In genomic region chr10:126314848-126315247, GRCh38 we compare ENCODE assay signal across 27 cellular contexts.
"Had no signal": no experiment of that assay in that cellular context is flagged by ENCODE, and none has a peak within 500 bp of the region (broad histone marks: within the 10 kb centered on the region; RNA-seq: fewer than 3 reads in every experiment).

No MANE protein-coding gene starts in this region.

- FAIRE-seq: islet of Langerhans, pancreas, TTC549 had no signal

- H3K9me3 Mint-ChIP-seq: activated CD4-positive, alpha-beta memory T cell treated with anti-CD3 and anti-CD28 coated beads for 36 hours; activated T-cell treated with anti-CD3 and anti-CD28 coated beads, Interleukin-2, amount 50 U/mL, for 4 hours; activated T-helper 2 cell treated with anti-CD3 and anti-CD28 coated beads, Interferon-gamma antibody, Interleukin-2, Interleukin-4, amounts not matched to agents 10 μg/mL and 5 μg/mL and 100 μg/mL, durations not matched to agents 14 hours and 24 hours and 36 hours had no signal

- H3K27me3 Mint-ChIP-seq: activated CD4-positive, alpha-beta memory T cell treated with anti-CD3 and anti-CD28 coated beads for 36 hours had no signal

- ATAC-seq: activated CD4-positive, CD25-positive, alpha-beta regulatory T cell treated with anti-CD3 and anti-CD28 coated beads, Interleukin-2, amount 50 U/mL, for 24 hours; activated naive CD4-positive, alpha-beta T cell treated with anti-CD3 and anti-CD28 coated beads, Interleukin-2, amount 50 U/mL, for 72 hours; activated T-cell treated with anti-CD3 and anti-CD28 coated beads, Interleukin-2, amount 50 U/mL, for 4 hours; body of pancreas; gastrocnemius medialis; mucosa of descending colon; pancreas had no signal

- H3K4me1 Mint-ChIP-seq: nephron progenitor cell had no signal

- H3K36me3 Mint-ChIP-seq: activated CD4-positive, alpha-beta memory T cell treated with anti-CD3 and anti-CD28 coated beads for 36 hours; activated naive CD4-positive, alpha-beta T cell treated with anti-CD3 and anti-CD28 coated beads, Interleukin-2, amount 50 U/mL, for 72 hours had no signal

- H3K36me3 ChIP-seq: cardiac muscle cell, gastrocnemius medialis, left ventricle myocardium inferior, neutrophil, pancreas, prostate gland, sigmoid colon, transverse colon, WERI-Rb-1 had no signal

- H3K4me3 ChIP-seq: body of pancreas, cardiac muscle cell, dorsolateral prefrontal cortex, gastrocnemius medialis, left ventricle myocardium inferior, lung, mucosa of descending colon, pancreas, prostate gland, sigmoid colon, transverse colon had no signal

- H3K4me3 Mint-ChIP-seq: activated CD4-positive, alpha-beta memory T cell treated with anti-CD3 and anti-CD28 coated beads for 36 hours; activated T-cell treated with anti-CD3 and anti-CD28 coated beads, Interleukin-2, amount 50 U/mL, for 4 hours; nephron progenitor cell had no signal

- DNase-seq: activated CD4-positive, alpha-beta memory T cell treated with anti-CD3 and anti-CD28 coated beads for 36 hours; activated CD4-positive, alpha-beta T cell treated with anti-CD3 and anti-CD28 coated beads for 48 hours; activated T-cell treated with anti-CD3 and anti-CD28 coated beads, Interleukin-2, amount 50 U/mL, for 4 hours; body of pancreas; cerebellar nuclear complex; dorsolateral prefrontal cortex; effector memory CD4-positive, alpha-beta T cell; gastrocnemius medialis; glutamatergic neuron; left ventricle myocardium inferior; mucosa of descending colon; nephron progenitor cell; pancreas; sigmoid colon; stimulated activated CD4-positive, alpha-beta T cell treated with anti-CD3 and anti-CD28 coated beads, Interleukin-2, amount 100 ng/mL, for 48 hours; stimulated activated naive CD4-positive, alpha-beta T cell treated with Interleukin-2 at 50 U/mL for 16 hours; transverse colon; WERI-Rb-1 had no signal

- H3K27ac ChIP-seq: body of pancreas, cardiac muscle cell, dorsolateral prefrontal cortex, gastrocnemius medialis, left ventricle myocardium inferior, neutrophil, pancreas, prostate gland, sigmoid colon, transverse colon, WERI-Rb-1 had no signal

- H3K27ac Mint-ChIP-seq: activated CD4-positive, alpha-beta memory T cell treated with anti-CD3 and anti-CD28 coated beads for 36 hours; activated naive CD4-positive, alpha-beta T cell treated with anti-CD3 and anti-CD28 coated beads, Interleukin-2, amount 50 U/mL, for 72 hours; activated T-helper 2 cell treated with anti-CD3 and anti-CD28 coated beads, Interferon-gamma antibody, Interleukin-2, Interleukin-4, amounts not matched to agents 10 μg/mL and 5 μg/mL and 100 μg/mL, durations not matched to agents 14 hours and 24 hours and 36 hours; nephron progenitor cell had no signal

- H3K27me3 ChIP-seq: body of pancreas, cardiac muscle cell, gastrocnemius medialis, neutrophil, pancreas, sigmoid colon had no signal

- H3K9me3 ChIP-seq: body of pancreas, gastrocnemius medialis, left ventricle myocardium inferior, mucosa of descending colon, neutrophil, pancreas, prostate gland, sigmoid colon, transverse colon had no signal

- H3K4me1 ChIP-seq: body of pancreas, gastrocnemius medialis, left ventricle myocardium inferior, pancreas, prostate gland, sigmoid colon, transverse colon had no signal
